25 cellular contexts compared by ENCODE assay signal in genomic region chr1:3468236-3469103, GRCh38. TPM values are rescaled to one million over a fixed set of nuclear protein-coding genes. Genes with fewer than 3 reads are reported as not detected.
A peak's percentile ranks its signal among the peaks of the same experiment; 100 is the strongest.
DNase-seq lines count a peak whose midpoint lies in the region; ATAC-seq and TF ChIP-seq lines count a peak whose summit lies in the region.
"Had no signal": no experiment of that assay in that cellular context is flagged by ENCODE, and none has a peak within 500 bp of the region (broad histone marks: within the 10 kb centered on the region; RNA-seq: fewer than 3 reads in every experiment).

No MANE protein-coding gene starts in this region.

- H3K9ac ChIP-seq in mesendoderm (ENCODE audit: low read length), result no peak overlapping the region

- H4K8ac ChIP-seq in mesendoderm (ENCODE audit: low read depth, low read length), result no peak overlapping the region

- no peak overlapping the region for H3K4me2 ChIP-seq in mesendoderm (ENCODE audit: low read length)

- DNase-seq in Daoy (ENCODE audit: low read depth) (peak; percentile 90), chondrocyte (ENCODE audit: low spot score) (peak; percentile 94), left colon (peak; percentile 2 to 23), psoas muscle (peak; percentile 11 to 54), NCI-H345 treated with DMSO at 0.1 percent for 48 hours (lab: John Stamatoyannopoulos, UW; ENCODE audit: unreplicated experiment) (no peak), islet precursor cell (no peak), mesendoderm (no peak), NCI-H226 (no peak)
- DNase-seq: activated B cell treated with CpG ODN at 0.5 μM for 24 hours; activated CD4-positive, alpha-beta T cell treated with anti-CD3 and anti-CD28 coated beads, Interleukin-2, amount 50 U/mL, for 48 hours; activated naive CD8-positive, alpha-beta T cell treated with anti-CD3 and anti-CD28 coated beads, Interleukin-2, amount 50 U/mL, for 24 hours; DMS 273 treated with DMSO at 0.1 percent for 48 hours; hippocampal formation; IMR-90; NCI-H1092; NCI-H2029; NCI-H446; NCI-H82; occipital lobe; stimulated activated naive CD8-positive, alpha-beta T cell treated with anti-CD3 and anti-CD28 coated beads, Interleukin-15, amount 100 ng/mL, for 72 hours; T-helper 9 cell; tibial artery had no signal

- intact Hi-C loops in left colon (cut with DNase I, micrococcal nuclease) (no loop called here), psoas muscle (cut with DNase I) (no loop called here)

- H3K4me3 ChIP-seq in psoas muscle (no peak overlapping the region), mesendoderm (ENCODE audit: low read length) (no peak overlapping the region)
- H3K4me3 ChIP-seq: body of pancreas, tibial artery had no signal

- no peaks in the 10 kb centered on the region for H3K79me1 ChIP-seq in mesendoderm (ENCODE audit: low read length)

- no peak overlapping the region for H2BK120ac ChIP-seq in mesendoderm (ENCODE audit: low read depth, low read length)

- H2BK15ac ChIP-seq in mesendoderm (replicated peaks; ENCODE audit: low read depth), result no peak overlapping the region

- H3K27me3 ChIP-seq in psoas muscle (ENCODE audit: insufficient read depth in 3 of 3, low read length in 2 of 3), result no peaks in the 10 kb centered on the region
- H3K27me3 ChIP-seq in mesendoderm (ENCODE audit: insufficient read depth, low read length, poor library complexity), result no peaks in the 10 kb centered on the region
- H3K27me3 ChIP-seq: body of pancreas had no signal

- H3K9me3 ChIP-seq in psoas muscle, result no peaks in the 10 kb centered on the region
- H3K9me3 ChIP-seq: body of pancreas, tibial artery had no signal

- TF ChIP-seq CTCF in chondrocyte (IDR thresholded peaks at IDR 0.05) (no peak), psoas muscle (IDR thresholded peaks at IDR 0.05) (no peak)

- no peaks in the 10 kb centered on the region for H3K36me3 ChIP-seq in psoas muscle (ENCODE audit: insufficient read depth in 1 of 2, low read depth in 1 of 2)
- no peaks in the 10 kb centered on the region for H3K36me3 ChIP-seq in mesendoderm (ENCODE audit: control insufficient read depth, insufficient read depth, low read length)
- H3K36me3 ChIP-seq: tibial artery had no signal

- no peaks in the 10 kb centered on the region for H3K9me3 Mint-ChIP-seq in chondrocyte (ENCODE audit: low read depth)
- H3K9me3 Mint-ChIP-seq: activated B cell treated with CpG ODN at 0.5 μM for 24 hours; activated naive CD8-positive, alpha-beta T cell treated with anti-CD3 and anti-CD28 coated beads, Interleukin-2, amount 50 U/mL, for 24 hours; CD8-positive, alpha-beta T cell; memory B cell; stimulated activated naive CD8-positive, alpha-beta T cell treated with anti-CD3 and anti-CD28 coated beads, Interleukin-15, amount 100 ng/mL, for 72 hours had no signal

- H3K36me3 Mint-ChIP-seq in chondrocyte (ENCODE audit: low read depth), result no peaks in the 10 kb centered on the region
- H3K36me3 Mint-ChIP-seq: CD8-positive, alpha-beta T cell; memory B cell had no signal

- WGBS in psoas muscle, 3 donors, result 83 to 86% (median 84%) methylated on average over 31 to 34 of the region's 34 CpGs
- WGBS in mesendoderm (ENCODE audit: extremely low coverage, insufficient coverage, low lambda C conversion rate), result no CpG with 5 or more reads among the region's 34 CpGs

- H3K4ac ChIP-seq in mesendoderm (ENCODE audit: low read depth, low read length), result no peak overlapping the region

- no peak overlapping the region for H3K18ac ChIP-seq in mesendoderm (ENCODE audit: low read length)

- H3K4me1 ChIP-seq in psoas muscle, result peaks cover 10% of the 10 kb centered on the region
- peaks cover 5% of the 10 kb centered on the region for H3K4me1 ChIP-seq in mesendoderm (ENCODE audit: control insufficient read depth, low read depth, low read length)
- H3K4me1 ChIP-seq: body of pancreas had no signal

- H2AK5ac ChIP-seq in mesendoderm (ENCODE audit: low read length), result no peak overlapping the region

- H3K4me1 Mint-ChIP-seq in chondrocyte (ENCODE audit: low read depth), result peaks cover 29% of the 10 kb centered on the region
- H3K4me1 Mint-ChIP-seq: activated naive CD8-positive, alpha-beta T cell treated with anti-CD3 and anti-CD28 coated beads, Interleukin-2, amount 50 U/mL, for 24 hours had no signal

- H4K5ac ChIP-seq in mesendoderm (ENCODE audit: low read length), result no peak overlapping the region

- no peak overlapping the region for H2BK5ac ChIP-seq in mesendoderm (ENCODE audit: low read length)

- H3K27ac ChIP-seq in psoas muscle, result no peak overlapping the region
- H3K27ac ChIP-seq in mesendoderm (ENCODE audit: low read depth, low read length), result no peak overlapping the region
- H3K27ac ChIP-seq: body of pancreas, tibial artery had no signal

- H3K23ac ChIP-seq in mesendoderm (ENCODE audit: low read length), result no peak overlapping the region

- H3K27ac Mint-ChIP-seq in chondrocyte (ENCODE audit: unreplicated experiment), result no peak overlapping the region
- H3K27ac Mint-ChIP-seq: activated B cell treated with CpG ODN at 0.5 μM for 24 hours; activated naive CD8-positive, alpha-beta T cell treated with anti-CD3 and anti-CD28 coated beads, Interleukin-2, amount 50 U/mL, for 24 hours; CD8-positive, alpha-beta T cell; memory B cell; stimulated activated naive CD8-positive, alpha-beta T cell treated with anti-CD3 and anti-CD28 coated beads, Interleukin-15, amount 100 ng/mL, for 72 hours had no signal

- no peak for ATAC-seq in left colon
- ATAC-seq in psoas muscle, result no peak
- ATAC-seq: activated naive CD8-positive, alpha-beta T cell treated with anti-CD3 and anti-CD28 coated beads, Interleukin-2, amount 50 U/mL, for 24 hours; body of pancreas; CD8-positive, alpha-beta T cell had no signal

- no peaks in the 10 kb centered on the region for H3K27me3 Mint-ChIP-seq in chondrocyte (ENCODE audit: low read depth)
- H3K27me3 Mint-ChIP-seq: activated naive CD8-positive, alpha-beta T cell treated with anti-CD3 and anti-CD28 coated beads, Interleukin-2, amount 50 U/mL, for 24 hours had no signal

- H3K79me2 ChIP-seq in mesendoderm (ENCODE audit: control insufficient read depth, insufficient read depth, low read length), result no peaks in the 10 kb centered on the region

- H3K4me3 Mint-ChIP-seq in chondrocyte (ENCODE audit: unreplicated experiment), result no peak overlapping the region
- H3K4me3 Mint-ChIP-seq: activated B cell treated with CpG ODN at 0.5 μM for 24 hours; activated naive CD8-positive, alpha-beta T cell treated with anti-CD3 and anti-CD28 coated beads, Interleukin-2, amount 50 U/mL, for 24 hours; CD8-positive, alpha-beta T cell; memory B cell; stimulated activated naive CD8-positive, alpha-beta T cell treated with anti-CD3 and anti-CD28 coated beads, Interleukin-15, amount 100 ng/mL, for 72 hours had no signal

- no peak overlapping the region for H3K56ac ChIP-seq in mesendoderm (ENCODE audit: low read length)

RNA-seq across cellular contexts. Expression of gene ARHGEF16, which starts 14.0 kb away (rescaled TPM):
- total RNA-seq in Daoy (2014; rRNA removed; shearing (Covaris generic)), result 4.7 and 10.9 TPM in 2 replicates
- total RNA-seq in chondrocyte (1.1 to 4.1 TPM (median 2.0 TPM) in 3 replicates), left colon (100 to 1,000 TPM in 1 of 2 donors, 10 to 100 TPM in 1; 92.4 to 113 TPM), psoas muscle (under 1 TPM; 0.29 to 0.56 (median 0.49) TPM)
- polyA plus RNA-seq in psoas muscle, result under 1 TPM; 0.29 to 0.55 (median 0.52) TPM
- 8.4 TPM for polyA plus RNA-seq in mesendoderm (2013, experiment 1 of 2)
- 8.1 TPM for polyA plus RNA-seq in mesendoderm (2013, experiment 2 of 2)
- total RNA-seq: activated B cell treated with CpG ODN at 0.5 μM for 24 hours; CD8-positive, alpha-beta T cell had no signal

Comparison
In these comparisons a context has a peak if more than half of its experiments do, and no peak if none do; other contexts are left out.
1. DNase-seq: peak in Daoy (single experiment), chondrocyte (single experiment), left colon (2 of 2) and psoas muscle (2 of 2); none in NCI-H345 treated with DMSO at 0.1 percent for 48 hours (single experiment), islet precursor cell (single experiment), mesendoderm (single experiment) and NCI-H226 (single experiment).